Comparison of ENCODE assay signal across 24 cellular contexts in the genomic region with DNA sequence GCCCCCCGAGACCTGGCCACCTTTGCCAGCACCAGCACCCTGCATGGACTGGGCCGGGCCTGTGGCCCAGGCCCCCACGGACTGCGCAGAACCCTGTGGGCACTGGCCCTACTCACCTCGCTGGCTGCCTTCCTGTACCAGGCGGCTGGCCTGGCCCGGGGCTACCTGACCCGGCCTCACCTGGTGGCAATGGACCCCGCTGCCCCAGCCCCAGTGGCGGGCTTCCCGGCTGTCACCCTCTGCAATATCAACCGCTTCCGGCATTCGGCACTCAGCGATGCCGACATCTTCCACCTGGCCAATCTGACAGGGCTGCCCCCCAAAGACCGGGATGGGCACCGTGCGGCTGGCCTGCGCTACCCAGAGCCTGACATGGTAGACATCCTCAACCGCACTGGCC. TPM values are rescaled to one million over a fixed set of nuclear protein-coding genes. Genes with fewer than 3 reads are reported as not detected.
"Had no signal": no experiment of that assay in that cellular context is flagged by ENCODE, and none has a peak within 500 bp of the region (broad histone marks: within the 10 kb centered on the region; RNA-seq: fewer than 3 reads in every experiment).

No MANE protein-coding gene starts in this region.

- H3K9me3 ChIP-seq: esophagus squamous epithelium, gastrocnemius medialis, left ventricle myocardium inferior, thoracic aorta, vagina had no signal

- H3K27ac Mint-ChIP-seq: activated CD4-positive, alpha-beta T cell treated with anti-CD3 and anti-CD28 coated beads, Interleukin-2, amount 10 ng/mL, durations not matched to agents 7 days and 5 days; activated CD8-positive, alpha-beta memory T cell treated with anti-CD3 and anti-CD28 coated beads, Interleukin-2, amount 10 ng/mL, durations not matched to agents 7 days and 5 days; activated CD8-positive, alpha-beta T cell treated with anti-CD3 and anti-CD28 coated beads for 36 hours; activated naive CD4-positive, alpha-beta T cell treated with anti-CD3 and anti-CD28 coated beads, Interleukin-2, amount 10 ng/mL, durations not matched to agents 7 days and 5 days; endodermal cell; stimulated activated naive B cell treated with anti-CD40 and anti-IgM and Interleukin-4, amounts not matched to agents 10 μg/mL and 1 μg/mL and 100 μg/mL, for 72 hours; type B pancreatic cell had no signal

- H3K36me3 Mint-ChIP-seq: activated CD8-positive, alpha-beta memory T cell treated with anti-CD3 and anti-CD28 coated beads, Interleukin-2, amount 10 ng/mL, durations not matched to agents 7 days and 5 days; activated naive CD4-positive, alpha-beta T cell treated with anti-CD3 and anti-CD28 coated beads, Interleukin-2, amount 10 ng/mL, durations not matched to agents 7 days and 5 days; type B pancreatic cell had no signal

- ATAC-seq: activated CD8-positive, alpha-beta memory T cell treated with anti-CD3 and anti-CD28 coated beads, Interleukin-2, amount 10 ng/mL, durations not matched to agents 7 days and 5 days; activated CD8-positive, alpha-beta T cell treated with anti-CD3 and anti-CD28 coated beads for 36 hours; gastrocnemius medialis; sciatic nerve; stimulated activated naive B cell treated with anti-CD40 and anti-IgM and Interleukin-4, amounts not matched to agents 10 μg/mL and 1 μg/mL and 100 μg/mL, for 72 hours had no signal

- H3K4me3 ChIP-seq: thoracic aorta, vagina had no signal

- H3K9me3 Mint-ChIP-seq: activated CD4-positive, alpha-beta T cell treated with anti-CD3 and anti-CD28 coated beads, Interleukin-2, amount 10 ng/mL, durations not matched to agents 7 days and 5 days; activated CD8-positive, alpha-beta T cell treated with anti-CD3 and anti-CD28 coated beads for 36 hours; activated naive CD4-positive, alpha-beta T cell treated with anti-CD3 and anti-CD28 coated beads, Interleukin-2, amount 10 ng/mL, durations not matched to agents 7 days and 5 days; stimulated activated naive B cell treated with anti-CD40 and anti-IgM and Interleukin-4, amounts not matched to agents 10 μg/mL and 1 μg/mL and 100 μg/mL, for 72 hours; type B pancreatic cell had no signal

- H3K4me3 Mint-ChIP-seq: activated CD4-positive, alpha-beta T cell treated with anti-CD3 and anti-CD28 coated beads, Interleukin-2, amount 10 ng/mL, durations not matched to agents 7 days and 5 days; activated CD8-positive, alpha-beta memory T cell treated with anti-CD3 and anti-CD28 coated beads, Interleukin-2, amount 10 ng/mL, durations not matched to agents 7 days and 5 days; activated CD8-positive, alpha-beta T cell treated with anti-CD3 and anti-CD28 coated beads for 36 hours; activated naive CD4-positive, alpha-beta T cell treated with anti-CD3 and anti-CD28 coated beads, Interleukin-2, amount 10 ng/mL, durations not matched to agents 7 days and 5 days; stimulated activated naive B cell treated with anti-CD40 and anti-IgM and Interleukin-4, amounts not matched to agents 10 μg/mL and 1 μg/mL and 100 μg/mL, for 72 hours had no signal

- H3K27ac ChIP-seq: coronary artery, esophagus squamous epithelium, gastrocnemius medialis, left ventricle myocardium inferior, thoracic aorta, vagina, VCaP had no signal

- H3K27me3 ChIP-seq: vagina had no signal

- DNase-seq: activated CD4-positive, alpha-beta T cell treated with anti-CD3 and anti-CD28 coated beads, Interleukin-2, amount 10 ng/mL, durations not matched to agents 7 days and 5 days; activated CD4-positive, CD25-positive, alpha-beta regulatory T cell treated with anti-CD3 and anti-CD28 coated beads, Interleukin-2, amount 50 U/mL, for 72 hours; activated CD8-positive, alpha-beta memory T cell treated with anti-CD3 and anti-CD28 coated beads, Interleukin-2, amount 10 ng/mL, durations not matched to agents 7 days and 5 days; activated CD8-positive, alpha-beta T cell treated with anti-CD3 and anti-CD28 coated beads for 36 hours; activated effector memory CD4-positive, alpha-beta T cell treated with anti-CD3 and anti-CD28 coated beads, Interleukin-2, amount 50 U/mL, for 16 hours; activated naive CD4-positive, alpha-beta T cell treated with anti-CD3 and anti-CD28 coated beads, Interleukin-2, amount 10 ng/mL, durations not matched to agents 7 days and 5 days; activated T-cell treated with anti-CD3 and anti-CD28 coated beads for 4 hours; cerebellar nuclear complex; esophagus squamous epithelium; gastrocnemius medialis; left ventricle myocardium inferior; naive thymus-derived CD8-positive, alpha-beta T cell; occipital lobe; small intestine; stimulated activated naive B cell treated with anti-CD40 and anti-IgM and Interleukin-4, amounts not matched to agents 10 μg/mL and 1 μg/mL and 100 μg/mL, for 72 hours had no signal

- H3K36me3 ChIP-seq: esophagus squamous epithelium, gastrocnemius medialis, left ventricle myocardium inferior, thoracic aorta, vagina had no signal

RNA-seq across cellular contexts. Expression of a gene that starts 0.6 kb away (rescaled TPM):
- total RNA-seq: activated CD4-positive, alpha-beta T cell treated with anti-CD3 and anti-CD28 coated beads, Interleukin-2, amount 10 ng/mL, durations not matched to agents 7 days and 5 days; activated CD8-positive, alpha-beta T cell treated with anti-CD3 and anti-CD28 coated beads for 36 hours; esophagus squamous epithelium; left ventricle myocardium inferior; lung microvascular endothelial cell; vagina had no signal
- polyA plus RNA-seq: naive thymus-derived CD8-positive, alpha-beta T cell had no signal

RNA-seq across cellular contexts. Expression of a gene that starts 29.0 kb away (rescaled TPM):
- total RNA-seq: lung microvascular endothelial cell had no signal

RNA-seq across cellular contexts. Expression of a gene that starts 56.5 kb away (rescaled TPM):
- total RNA-seq: activated CD4-positive, alpha-beta T cell treated with anti-CD3 and anti-CD28 coated beads, Interleukin-2, amount 10 ng/mL, durations not matched to agents 7 days and 5 days; T-helper 2 cell treated with Interferon-gamma antibody and Interleukin-4, amounts not matched to agents 100 ng/mL and 5 ng/mL, for 36 hours had no signal
- polyA plus RNA-seq: naive thymus-derived CD8-positive, alpha-beta T cell had no signal
